In the genomic region with DNA sequence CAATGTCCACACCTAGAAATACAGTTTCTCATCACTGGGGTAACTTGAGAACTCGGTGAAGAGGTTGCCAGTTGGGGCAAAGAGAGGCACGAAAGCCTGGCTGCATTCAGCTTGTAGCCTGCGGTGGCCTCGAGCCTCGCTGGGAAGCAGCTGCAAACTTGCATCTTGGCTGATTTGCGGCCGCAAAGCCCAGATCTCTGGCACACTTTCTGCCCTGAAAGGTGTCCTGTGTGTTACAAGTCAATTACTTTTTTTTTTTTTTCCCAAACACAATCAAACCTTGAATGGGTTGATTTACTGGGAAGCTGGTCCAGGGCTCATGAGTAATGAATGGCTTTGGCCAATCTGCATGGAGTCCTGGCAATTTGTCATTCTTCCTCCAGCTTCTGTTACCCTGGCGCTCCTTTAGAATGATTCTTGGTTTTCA, we compare ENCODE assay signal across 13 cellular contexts. TPM values are rescaled to one million over a fixed set of nuclear protein-coding genes. Genes with fewer than 3 reads are reported as not detected.
DNase-seq lines count a peak whose midpoint lies in the region; ATAC-seq and TF ChIP-seq lines count a peak whose summit lies in the region.
"Had no signal": no experiment of that assay in that cellular context is flagged by ENCODE, and none has a peak within 500 bp of the region (broad histone marks: within the 10 kb centered on the region; RNA-seq: fewer than 3 reads in every experiment).

No MANE protein-coding gene starts in this region.

- H3K4me3 ChIP-seq in H7 (ENCODE audit: insufficient read depth, low read depth, low read length) = no peak overlapping the region
- H3K4me3 ChIP-seq in RWPE2 (ENCODE audit: severe bottlenecking) = no peak overlapping the region
- H3K4me3 ChIP-seq: right lobe of liver had no signal

- H3K4me1 ChIP-seq in RWPE2 (ENCODE audit: insufficient read depth, poor library complexity, severe bottlenecking) = peaks cover 29% of the 10 kb centered on the region

- POLR2A ChIA-PET in HEK293T (lab: Yijun Ruan, JAX) = no interaction called here

- no peaks in the 10 kb centered on the region for H3K9me3 ChIP-seq in RWPE2 (ENCODE audit: severe bottlenecking)
- H3K9me3 ChIP-seq: right lobe of liver had no signal

- CTCF ChIA-PET in HEK293T (lab: Yijun Ruan, JAX) = interaction anchor here (0.5 to 1.4 kb wide), 5 partner anchors 26 to 164 kb away, joined by 3 to 6 read pairs (median 3); no protein-coding TSS in a partner anchor

- H3K27ac ChIP-seq in RWPE2 (ENCODE audit: poor library complexity, severe bottlenecking) = peak overlapping the region; percentile 63
- H3K27ac ChIP-seq in epithelial cell of prostate = peak overlapping the region; percentile 48
- H3K27ac ChIP-seq: right lobe of liver had no signal

- ATAC-seq in RWPE2 (ENCODE audit: low read depth) (peak; percentile 26; the same call in 1 of the 3 replicates), GM18873 (IDR thresholded peaks at IDR 0.05; ENCODE audit: low FRiP score, unreplicated experiment) (no peak), GM21367 (IDR thresholded peaks at IDR 0.05; ENCODE audit: unreplicated experiment) (no peak), GM18867 (IDR thresholded peaks at IDR 0.05; ENCODE audit: unreplicated experiment) (no peak)
- ATAC-seq: naive thymus-derived CD4-positive, alpha-beta T cell; right lobe of liver had no signal

- H3K27me3 ChIP-seq in H7 (ENCODE audit: control insufficient read depth, insufficient read depth, low read length) (peaks cover under 1% of the 10 kb centered on the region; the same call in 1 of the 2 replicates), RWPE2 (ENCODE audit: insufficient read depth, poor library complexity, severe bottlenecking) (no peaks in the 10 kb centered on the region)
- H3K27me3 ChIP-seq: right lobe of liver had no signal

- DNase-seq in H7 (peak; percentile 31), RWPE2 (ENCODE audit: low spot score) (no peak), epithelial cell of prostate (ENCODE audit: low read depth, low spot score) (peak; percentile 10), renal cortical epithelial cell (ENCODE audit: low read depth) (peak; percentile 67), HEK293T (ENCODE audit: extremely low spot score) (no peak)
- DNase-seq: activated CD8-positive, alpha-beta memory T cell treated with anti-CD3 and anti-CD28 coated beads, Interleukin-2, amount 10 ng/mL, durations not matched to agents 7 days and 5 days; CD4-positive, CD25-positive, alpha-beta regulatory T cell; naive thymus-derived CD4-positive, alpha-beta T cell; right lobe of liver; SIG-M5 had no signal

- TF ChIP-seq CTCF in RWPE2 (IDR thresholded peaks at IDR 0.05; ENCODE audit: poor library complexity, severe bottlenecking) = no peak

- H3K36me3 ChIP-seq in H7 (replicated peaks; ENCODE audit: control insufficient read depth, insufficient read depth, low read length) = no peaks in the 10 kb centered on the region; the same call in 1 of the 2 replicates
- H3K36me3 ChIP-seq in RWPE2 (ENCODE audit: low read depth) = peaks cover 6% of the 10 kb centered on the region; the same call in 1 of the 2 replicates
- H3K36me3 ChIP-seq: right lobe of liver had no signal

TF ChIP-seq in HEK293T, 16 proteins besides CTCF, POLR2A, EP300 and RAD21:
- no peak for TF ChIP-seq ARNT (IDR thresholded peaks at IDR 0.05)
- no peak for TF ChIP-seq SUZ12 (IDR thresholded peaks at IDR 0.05)
- no peak for TF ChIP-seq TARDBP (IDR thresholded peaks at IDR 0.05)
- TF ChIP-seq FOXA1 (IDR thresholded peaks at IDR 0.05) = no peak
- TF ChIP-seq SP1 (IDR thresholded peaks at IDR 0.05) = no peak
- TF ChIP-seq BHLHE40 (IDR thresholded peaks at IDR 0.05; ENCODE audit: borderline replicate concordance) = no peak
- TF ChIP-seq NFRKB (IDR thresholded peaks at IDR 0.05) = no peak
- no peak for TF ChIP-seq FOXK2 (IDR thresholded peaks at IDR 0.05)
- no peak for TF ChIP-seq L3MBTL2 (conservative IDR thresholded peaks at IDR 0.05)
- TF ChIP-seq, protein P1, sequence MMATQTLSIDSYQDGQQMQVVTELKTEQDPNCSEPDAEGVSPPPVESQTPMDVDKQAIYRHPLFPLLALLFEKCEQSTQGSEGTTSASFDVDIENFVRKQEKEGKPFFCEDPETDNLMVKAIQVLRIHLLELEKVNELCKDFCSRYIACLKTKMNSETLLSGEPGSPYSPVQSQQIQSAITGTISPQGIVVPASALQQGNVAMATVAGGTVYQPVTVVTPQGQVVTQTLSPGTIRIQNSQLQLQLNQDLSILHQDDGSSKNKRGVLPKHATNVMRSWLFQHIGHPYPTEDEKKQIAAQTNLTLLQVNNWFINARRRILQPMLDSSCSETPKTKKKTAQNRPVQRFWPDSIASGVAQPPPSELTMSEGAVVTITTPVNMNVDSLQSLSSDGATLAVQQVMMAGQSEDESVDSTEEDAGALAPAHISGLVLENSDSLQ (IDR thresholded peaks at IDR 0.05) = no peak
- no peak for TF ChIP-seq ELF4 (IDR thresholded peaks at IDR 0.05)
- no peak for TF ChIP-seq ZNF384 (IDR thresholded peaks at IDR 0.05)
- TF ChIP-seq FOXM1 (IDR thresholded peaks at IDR 0.05; ENCODE audit: borderline replicate concordance) = no peak
- TF ChIP-seq LEF1 (IDR thresholded peaks at IDR 0.05; ENCODE audit: borderline replicate concordance) = no peak
- TF ChIP-seq HDGF (IDR thresholded peaks at IDR 0.05; ENCODE audit: borderline replicate concordance) = no peak

RNA-seq across cellular contexts. Expression of a gene that starts 6.5 kb away (rescaled TPM):
- total RNA-seq in H7 (2014; rRNA removed; shearing (Covaris generic)) = 10.6 and 11.2 TPM in 2 replicates
- total RNA-seq in renal cortical epithelial cell = 9.7 and 24.8 TPM in 2 replicates

RNA-seq across cellular contexts. Expression of a gene that starts 50.4 kb away (rescaled TPM):
- total RNA-seq in H7 (2014; rRNA removed; shearing (Covaris generic)) = 29.7 and 49.8 TPM in 2 replicates
- total RNA-seq in renal cortical epithelial cell = 16.1 and 58.8 TPM in 2 replicates

Comparison
In these comparisons a context has a peak if more than half of its experiments do, and no peak if none do; other contexts are left out.
1. DNase-seq: peak in H7 (single experiment), epithelial cell of prostate (single experiment) and renal cortical epithelial cell (single experiment); none in RWPE2 (single experiment) and HEK293T (single experiment).